In genomic region chr3:169243122-169243521, GRCh38 we compare ENCODE assay signal across 14 cellular contexts.
DNase-seq lines count a peak whose midpoint lies in the region; ATAC-seq, FAIRE-seq and TF ChIP-seq lines count a peak whose summit lies in the region.
"Had no signal": no experiment of that assay in that cellular context is flagged by ENCODE, and none has a peak within 500 bp of the region (broad histone marks: within the 10 kb centered on the region; RNA-seq: fewer than 3 reads in every experiment).

No MANE protein-coding gene starts in this region.

- no peak for TF ChIP-seq EP300 in K562 (IDR thresholded peaks at IDR 0.05; ENCODE audit: low read length)

- ATAC-seq in K562 (peak; percentile 33; the same call in 1 of the 3 replicates), foreskin keratinocyte (no peak)

- no peaks in the 10 kb centered on the region for H3K9me3 ChIP-seq in K562 (replicated peaks; ENCODE audit: control insufficient read depth, insufficient read depth, low read depth, low read length)
- H3K9me3 ChIP-seq: MG63, prostate gland had no signal

- no peak for TF ChIP-seq RAD21 in K562 (CRISPR knock-in tag; conservative IDR thresholded peaks at IDR 0.05 in 1 of 2, IDR thresholded peaks at IDR 0.05 in 1 of 2)

- POLR2A ChIA-PET in K562 (lab: Yijun Ruan, JAX) = interaction anchor here (0.5 to 1.2 kb wide), 2 partner anchors 12 to 26 kb away, joined by 3 to 4 read pairs; no protein-coding TSS in a partner anchor

- CTCF ChIA-PET in K562 (lab: Yijun Ruan, JAX; ENCODE audit: low intra/inter-chr PET ratio) = no interaction called here

- H3K27ac ChIP-seq in K562 (ENCODE audit: extremely low read depth, low read depth, low read length) (no peak overlapping the region), foreskin keratinocyte (no peak overlapping the region)
- H3K27ac ChIP-seq: prostate gland had no signal

- H3K9me1 ChIP-seq in K562 (ENCODE audit: control insufficient read depth, insufficient read depth, low read length) = no peaks in the 10 kb centered on the region

- no peak for TF ChIP-seq CTCF in K562 (IDR thresholded peaks at IDR 0.05 in 2 of 3, conservative IDR thresholded peaks at IDR 0.05 in 1 of 3; ENCODE audit: insufficient read depth in 2 of 3, low read depth in 1 of 3, low read length in 3 of 3)
- no peak for TF ChIP-seq CTCF in foreskin keratinocyte (conservative IDR thresholded peaks at IDR 0.05)
- no peak for TF ChIP-seq CTCF in GM20000 (IDR thresholded peaks at IDR 0.05; ENCODE audit: extremely low read depth, missing control alignments)

- peak; percentile 1 for DNase-seq in NCI-H2227 (lab: John Stamatoyannopoulos, UW; ENCODE audit: unreplicated experiment)
- DNase-seq in NCI-H2227 treated with DMSO at 0.1 percent for 48 hours (lab: John Stamatoyannopoulos, UW) = no peak
- no peak for DNase-seq in K562 (ENCODE audit: extremely low read depth in 1 of 4, low spot score in 3 of 4)
- DNase-seq in left kidney (ENCODE audit: low read depth, low spot score) = peak; percentile 70
- DNase-seq in stromal cell of bone marrow (ENCODE audit: low read depth) = peak; percentile 27
- no peak for DNase-seq in foreskin keratinocyte
- DNase-seq in GM20000 (ENCODE audit: low spot score) = no peak
- no peak for DNase-seq in NCI-H1930 (lab: John Stamatoyannopoulos, UW)
- DNase-seq: DND-41, MG63 had no signal

- TF ChIP-seq POLR2A in K562 (conservative IDR thresholded peaks at IDR 0.05) = no peak

- no peak overlapping the region for H3K4me2 ChIP-seq in K562 (ENCODE audit: insufficient read depth, low read length)

- H3K36me3 ChIP-seq in K562 (ENCODE audit: control insufficient read depth, insufficient read depth, low read length) = no peaks in the 10 kb centered on the region
- H3K36me3 ChIP-seq: MG63, prostate gland had no signal

- BruUV-seq in K562 (replicated peaks; lab: Mats Ljungman, UMichigan) = no TSS peak

- in situ Hi-C loops in K562 (cut with MboI) = no loop called here

- no peak overlapping the region for H2AFZ ChIP-seq in K562 (ENCODE audit: low read depth, low read length)

- no peaks in the 10 kb centered on the region for H4K20me1 ChIP-seq in K562 (replicated peaks; ENCODE audit: control insufficient read depth, insufficient read depth, low read length)

- no peaks in the 10 kb centered on the region for H3K4me1 ChIP-seq in K562 (replicated peaks in 1 of 2; ENCODE audit: control insufficient read depth in 2 of 2, insufficient read depth in 2 of 2, low read length in 2 of 2)
- no peaks in the 10 kb centered on the region for H3K4me1 ChIP-seq in foreskin keratinocyte
- H3K4me1 ChIP-seq: prostate gland had no signal

- H3K4me3 ChIP-seq in K562 = no peak overlapping the region
- H3K4me3 ChIP-seq: prostate gland had no signal

- intact Hi-C loops in K562 (cut with micrococcal nuclease) = no loop called here

- peaks cover 0 to 11% of the 10 kb centered on the region in 2 experiments; a peak in 3 of 5 replicates for H3K27me3 ChIP-seq in K562 (ENCODE audit: control insufficient read depth in 2 of 2, insufficient read depth in 2 of 2, low read length in 2 of 2)
- peaks cover 5% of the 10 kb centered on the region for H3K27me3 ChIP-seq in foreskin keratinocyte
- H3K27me3 ChIP-seq: MG63 had no signal

- FAIRE-seq in K562 (lab: Jason Lieb, UNC) = no peak
- FAIRE-seq: A204.1, GM18507, urothelium cell line had no signal

- no peaks in the 10 kb centered on the region for H3K79me2 ChIP-seq in K562 (ENCODE audit: control insufficient read depth, insufficient read depth, low read length)

- no peak overlapping the region for H3K9ac ChIP-seq in K562 (ENCODE audit: insufficient read depth in 1 of 2, low read depth in 2 of 2, low read length in 2 of 2)

TF ChIP-seq in K562, 482 proteins besides CTCF, POLR2A, EP300 and RAD21:
- TF ChIP-seq NRF1 (conservative IDR thresholded peaks at IDR 0.05 in 1 of 2, IDR thresholded peaks at IDR 0.05 in 1 of 2) (no peak), ZNF274 (IDR thresholded peaks at IDR 0.05; ENCODE audit: borderline replicate concordance, low read depth, low read length) (no peak), U2AF1 (optimal IDR thresholded peaks at IDR 0.05; ENCODE audit: low read depth, low read length) (no peak), FIP1L1 (IDR thresholded peaks at IDR 0.05; ENCODE audit: low read depth, low read length, poor library complexity, severe bottlenecking) (no peak), ZNF780A (CRISPR knock-in tag; IDR thresholded peaks at IDR 0.05) (no peak), TOE1 (IDR thresholded peaks at IDR 0.05; ENCODE audit: borderline replicate concordance) (no peak), TOE1 (CRISPR knock-in tag; IDR thresholded peaks at IDR 0.05; ENCODE audit: borderline replicate concordance, low read depth) (no peak)
- TF ChIP-seq, protein P1, sequence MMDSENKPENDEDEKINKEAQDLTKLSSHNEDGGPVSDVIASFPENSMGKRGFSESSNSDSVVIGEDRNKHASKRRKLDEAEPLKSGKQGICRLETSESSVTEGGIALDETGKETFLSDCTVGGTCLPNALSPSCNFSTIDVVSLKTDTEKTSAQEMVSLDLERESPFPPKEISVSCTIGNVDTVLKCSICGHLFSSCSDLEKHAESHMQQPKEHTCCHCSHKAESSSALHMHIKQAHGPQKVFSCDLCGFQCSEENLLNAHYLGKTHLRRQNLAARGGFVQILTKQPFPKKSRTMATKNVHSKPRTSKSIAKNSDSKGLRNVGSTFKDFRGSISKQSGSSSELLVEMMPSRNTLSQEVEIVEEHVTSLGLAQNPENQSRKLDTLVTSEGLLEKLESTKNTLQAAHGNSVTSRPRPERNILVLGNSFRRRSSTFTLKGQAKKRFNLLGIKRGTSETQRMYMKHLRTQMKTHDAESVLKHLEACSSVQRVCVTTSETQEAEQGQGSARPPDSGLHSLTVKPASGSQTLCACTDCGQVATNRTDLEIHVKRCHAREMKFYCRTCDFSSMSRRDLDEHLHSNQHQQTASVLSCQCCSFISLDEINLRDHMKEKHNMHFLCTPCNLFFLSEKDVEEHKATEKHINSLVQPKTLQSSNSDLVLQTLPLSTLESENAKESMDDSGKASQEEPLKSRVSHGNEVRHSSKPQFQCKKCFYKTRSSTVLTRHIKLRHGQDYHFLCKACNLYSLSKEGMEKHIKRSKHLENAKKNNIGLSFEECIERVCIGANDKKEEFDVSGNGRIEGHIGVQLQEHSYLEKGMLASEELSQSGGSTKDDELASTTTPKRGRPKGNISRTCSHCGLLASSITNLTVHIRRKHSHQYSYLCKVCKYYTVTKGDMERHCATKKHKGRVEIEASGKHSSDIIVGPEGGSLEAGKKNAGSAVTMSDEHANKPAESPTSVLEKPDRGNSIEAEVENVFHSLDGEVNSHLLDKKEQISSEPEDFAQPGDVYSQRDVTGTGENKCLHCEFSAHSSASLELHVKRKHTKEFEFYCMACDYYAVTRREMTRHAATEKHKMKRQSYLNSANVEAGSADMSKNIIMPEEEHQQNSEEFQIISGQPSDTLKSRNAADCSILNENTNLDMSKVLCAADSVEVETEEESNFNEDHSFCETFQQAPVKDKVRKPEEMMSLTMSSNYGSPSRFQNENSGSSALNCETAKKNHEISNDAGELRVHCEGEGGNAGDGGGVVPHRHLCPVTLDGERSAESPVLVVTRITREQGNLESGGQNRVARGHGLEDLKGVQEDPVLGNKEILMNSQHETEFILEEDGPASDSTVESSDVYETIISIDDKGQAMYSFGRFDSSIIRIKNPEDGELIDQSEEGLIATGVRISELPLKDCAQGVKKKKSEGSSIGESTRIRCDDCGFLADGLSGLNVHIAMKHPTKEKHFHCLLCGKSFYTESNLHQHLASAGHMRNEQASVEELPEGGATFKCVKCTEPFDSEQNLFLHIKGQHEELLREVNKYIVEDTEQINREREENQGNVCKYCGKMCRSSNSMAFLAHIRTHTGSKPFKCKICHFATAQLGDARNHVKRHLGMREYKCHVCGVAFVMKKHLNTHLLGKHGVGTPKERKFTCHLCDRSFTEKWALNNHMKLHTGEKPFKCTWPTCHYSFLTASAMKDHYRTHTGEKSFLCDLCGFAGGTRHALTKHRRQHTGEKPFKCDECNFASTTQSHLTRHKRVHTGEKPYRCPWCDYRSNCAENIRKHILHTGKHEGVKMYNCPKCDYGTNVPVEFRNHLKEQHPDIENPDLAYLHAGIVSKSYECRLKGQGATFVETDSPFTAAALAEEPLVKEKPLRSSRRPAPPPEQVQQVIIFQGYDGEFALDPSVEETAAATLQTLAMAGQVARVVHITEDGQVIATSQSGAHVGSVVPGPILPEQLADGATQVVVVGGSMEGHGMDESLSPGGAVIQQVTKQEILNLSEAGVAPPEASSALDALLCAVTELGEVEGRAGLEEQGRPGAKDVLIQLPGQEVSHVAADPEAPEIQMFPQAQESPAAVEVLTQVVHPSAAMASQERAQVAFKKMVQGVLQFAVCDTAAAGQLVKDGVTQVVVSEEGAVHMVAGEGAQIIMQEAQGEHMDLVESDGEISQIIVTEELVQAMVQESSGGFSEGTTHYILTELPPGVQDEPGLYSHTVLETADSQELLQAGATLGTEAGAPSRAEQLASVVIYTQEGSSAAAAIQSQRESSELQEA (IDR thresholded peaks at IDR 0.05; ENCODE audit: low read depth) = no peak
TF ChIP-seq in K562: peak in this region for 0.

Comparison
In these comparisons a context has a peak if more than half of its experiments do, and no peak if none do; other contexts are left out.
1. DNase-seq: peak in NCI-H2227 (single experiment), left kidney (single experiment) and stromal cell of bone marrow (single experiment); none in NCI-H2227 treated with DMSO at 0.1 percent for 48 hours (single experiment), K562 (0 of 4), foreskin keratinocyte (0 of 2), GM20000 (single experiment) and NCI-H1930 (0 of 2).